8 cellular contexts compared by ENCODE assay signal in genomic region chr19:589693-590395, GRCh38. TPM values are rescaled to one million over a fixed set of nuclear protein-coding genes. Genes with fewer than 3 reads are reported as not detected.
DNase-seq lines count a peak whose midpoint lies in the region; ATAC-seq and TF ChIP-seq lines count a peak whose summit lies in the region.

Gene HCN2 (plus strand): TSS chr19:589881. CDS start chr19:589946, 65 bp downstream.

- DNase-seq in AG10803 (ENCODE audit: low read depth) (no peak), caudate nucleus (lab: John Stamatoyannopoulos, UW) (no peak), GDM1 (lab: John Stamatoyannopoulos, UW) (no peak), MM.1S (no peak), foreskin melanocyte (no peak), NCI-H1417 (lab: John Stamatoyannopoulos, UW) (no peak)
- no peak for DNase-seq in naive thymus-derived CD8-positive, alpha-beta T cell

- peaks cover 0 to 36% (median 0%) of the 10 kb centered on the region in 5 donors for H3K27me3 Mint-ChIP-seq in naive thymus-derived CD8-positive, alpha-beta T cell

- no peaks in the 10 kb centered on the region for H3K9me3 Mint-ChIP-seq in naive thymus-derived CD8-positive, alpha-beta T cell

- H3K4me1 ChIP-seq in HUES48 (ENCODE audit: control insufficient read depth, insufficient read depth, low read length) (no peaks in the 10 kb centered on the region), MM.1S (ENCODE audit: low read length) (no peaks in the 10 kb centered on the region)

- peaks cover 1 to 13% (median 10%) of the 10 kb centered on the region in 4 donors for H3K4me1 Mint-ChIP-seq in naive thymus-derived CD8-positive, alpha-beta T cell

- peak within 1 kb of the TSS; percentile 42 to 68 (median 54) for H3K4me3 Mint-ChIP-seq in naive thymus-derived CD8-positive, alpha-beta T cell

- no peaks in the 10 kb centered on the region for H3K9me2 ChIP-seq in MM.1S (replicated peaks; ENCODE audit: insufficient read depth, low read length)

- no peak within 1 kb of the TSS for H3K27ac Mint-ChIP-seq in naive thymus-derived CD8-positive, alpha-beta T cell

- peak within 1 kb of the TSS; percentile 29; the same call in 1 of the 2 replicates for H3K4me3 ChIP-seq in AG10803 (ENCODE audit: low read length)
- H3K4me3 ChIP-seq in HUES48 (ENCODE audit: low read depth, low read length): peak within 1 kb of the TSS; percentile 46; the same call in 1 of the 2 replicates
- no peak within 1 kb of the TSS for H3K4me3 ChIP-seq in MM.1S (ENCODE audit: low read length)

- H2AFZ ChIP-seq in MM.1S (ENCODE audit: low read length): no peak within 1 kb of the TSS

- H4K20me1 ChIP-seq in MM.1S (ENCODE audit: insufficient read depth, low read length): no peaks in the 10 kb centered on the region

- TF ChIP-seq CTCF in AG10803 (conservative IDR thresholded peaks at IDR 0.05; ENCODE audit: low read length): no peak
- no peak for TF ChIP-seq CTCF in MM.1S (IDR thresholded peaks at IDR 0.05; ENCODE audit: low read length)

- no peaks in the 10 kb centered on the region for H3K9me3 ChIP-seq in HUES48 (ENCODE audit: control insufficient read depth, insufficient read depth, low read length)
- no peaks in the 10 kb centered on the region for H3K9me3 ChIP-seq in MM.1S (replicated peaks; ENCODE audit: insufficient read depth, low read length)

- H3K27ac ChIP-seq in HUES48 (ENCODE audit: low read depth, low read length) (no peak within 1 kb of the TSS), caudate nucleus (ENCODE audit: low read depth, low read length) (peak within 1 kb of the TSS; percentile 91), MM.1S (ENCODE audit: low read length) (no peak within 1 kb of the TSS)

- H3K9ac ChIP-seq in HUES48 (ENCODE audit: low read depth, low read length) (no peak within 1 kb of the TSS), MM.1S (ENCODE audit: low read length) (no peak within 1 kb of the TSS)

- POLR2A ChIA-PET in naive thymus-derived CD8-positive, alpha-beta T cell (lab: Charles Lee): interaction anchor here (0.6 kb wide), 1 partner anchor 58 kb away, joined by 3 read pairs; no protein-coding TSS in a partner anchor

- H3K27me3 ChIP-seq in HUES48 (ENCODE audit: control insufficient read depth, insufficient read depth, low read length) (peaks cover 30% of the 10 kb centered on the region), MM.1S (replicated peaks; ENCODE audit: insufficient read depth, low read length) (peaks cover 65% of the 10 kb centered on the region)

- H3K79me2 ChIP-seq in MM.1S (ENCODE audit: low read length): no peaks in the 10 kb centered on the region

- ATAC-seq in naive thymus-derived CD8-positive, alpha-beta T cell: peak; percentile 4 to 24

- H3K36me3 ChIP-seq in HUES48 (ENCODE audit: control insufficient read depth, insufficient read depth, low read length) (no peaks in the 10 kb centered on the region), MM.1S (replicated peaks; ENCODE audit: insufficient read depth, low read length) (no peaks in the 10 kb centered on the region)

- no peak within 1 kb of the TSS for H3K4me2 ChIP-seq in MM.1S (ENCODE audit: low read depth, low read length)

- no peaks in the 10 kb centered on the region for H3F3A ChIP-seq in MM.1S (ENCODE audit: insufficient read depth, low read length)

- no peaks in the 10 kb centered on the region for H3K36me3 Mint-ChIP-seq in naive thymus-derived CD8-positive, alpha-beta T cell

RNA-seq across cellular contexts. Expression of gene HCN2, which starts in this region (rescaled TPM):
- under 1 TPM; 0.49 to 0.68 TPM for total RNA-seq in naive thymus-derived CD8-positive, alpha-beta T cell
- under 1 TPM in 2 of 3 donors, not detected in 1; 0.03 to 0.06 TPM for polyA plus RNA-seq in naive thymus-derived CD8-positive, alpha-beta T cell

Comparison
In these comparisons a context has a peak if more than half of its experiments do, and no peak if none do; other contexts are left out.
1. Peak in ATAC-seq in naive thymus-derived CD8-positive, alpha-beta T cell; RNA of the gene not detected or under 1 TPM.